Comparison of ENCODE assay signal across 1 cellular context in the genomic region with DNA sequence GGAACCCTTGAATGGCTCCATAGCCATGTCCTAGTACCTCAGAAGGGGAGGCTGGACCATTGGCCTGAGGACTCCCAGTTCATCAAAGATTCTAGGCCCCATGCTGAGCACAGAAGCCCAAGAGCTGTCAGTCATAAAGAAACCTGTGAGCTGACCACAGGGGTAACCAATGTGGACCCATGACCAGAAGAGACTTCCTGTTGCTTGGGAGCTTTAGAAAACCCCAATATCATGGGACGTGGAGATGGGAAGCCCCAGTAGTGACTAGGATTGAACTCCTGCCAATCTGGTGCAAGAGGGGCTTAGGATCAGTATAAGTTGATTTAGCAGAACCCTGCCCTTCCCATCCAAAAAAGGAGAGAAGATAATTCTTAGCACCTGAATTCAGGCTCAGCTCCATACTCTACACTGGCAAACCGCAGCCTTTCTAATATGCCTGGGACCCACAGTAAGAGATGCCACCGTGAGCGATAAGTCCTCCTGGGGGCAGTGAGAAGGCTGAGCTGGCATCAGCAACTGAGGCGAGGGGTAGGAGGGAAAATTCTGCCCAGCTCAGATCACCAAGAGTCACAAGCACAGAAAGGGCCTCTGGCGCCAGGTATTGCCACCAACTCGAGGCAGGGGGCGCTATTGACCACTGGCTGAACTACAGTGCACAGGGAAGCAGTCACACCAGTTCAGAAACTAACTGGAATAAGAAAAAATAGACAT.
TF ChIP-seq lines count a peak whose summit lies in the region.

No MANE protein-coding gene starts in this region.

TF ChIP-seq in GM23338, 12 proteins besides CTCF, POLR2A, EP300 and RAD21 (continued from another document):
- TF ChIP-seq, protein P1, sequence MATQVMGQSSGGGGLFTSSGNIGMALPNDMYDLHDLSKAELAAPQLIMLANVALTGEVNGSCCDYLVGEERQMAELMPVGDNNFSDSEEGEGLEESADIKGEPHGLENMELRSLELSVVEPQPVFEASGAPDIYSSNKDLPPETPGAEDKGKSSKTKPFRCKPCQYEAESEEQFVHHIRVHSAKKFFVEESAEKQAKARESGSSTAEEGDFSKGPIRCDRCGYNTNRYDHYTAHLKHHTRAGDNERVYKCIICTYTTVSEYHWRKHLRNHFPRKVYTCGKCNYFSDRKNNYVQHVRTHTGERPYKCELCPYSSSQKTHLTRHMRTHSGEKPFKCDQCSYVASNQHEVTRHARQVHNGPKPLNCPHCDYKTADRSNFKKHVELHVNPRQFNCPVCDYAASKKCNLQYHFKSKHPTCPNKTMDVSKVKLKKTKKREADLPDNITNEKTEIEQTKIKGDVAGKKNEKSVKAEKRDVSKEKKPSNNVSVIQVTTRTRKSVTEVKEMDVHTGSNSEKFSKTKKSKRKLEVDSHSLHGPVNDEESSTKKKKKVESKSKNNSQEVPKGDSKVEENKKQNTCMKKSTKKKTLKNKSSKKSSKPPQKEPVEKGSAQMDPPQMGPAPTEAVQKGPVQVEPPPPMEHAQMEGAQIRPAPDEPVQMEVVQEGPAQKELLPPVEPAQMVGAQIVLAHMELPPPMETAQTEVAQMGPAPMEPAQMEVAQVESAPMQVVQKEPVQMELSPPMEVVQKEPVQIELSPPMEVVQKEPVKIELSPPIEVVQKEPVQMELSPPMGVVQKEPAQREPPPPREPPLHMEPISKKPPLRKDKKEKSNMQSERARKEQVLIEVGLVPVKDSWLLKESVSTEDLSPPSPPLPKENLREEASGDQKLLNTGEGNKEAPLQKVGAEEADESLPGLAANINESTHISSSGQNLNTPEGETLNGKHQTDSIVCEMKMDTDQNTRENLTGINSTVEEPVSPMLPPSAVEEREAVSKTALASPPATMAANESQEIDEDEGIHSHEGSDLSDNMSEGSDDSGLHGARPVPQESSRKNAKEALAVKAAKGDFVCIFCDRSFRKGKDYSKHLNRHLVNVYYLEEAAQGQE (IDR thresholded peaks at IDR 0.05; ENCODE audit: unreplicated experiment), result no peak
- TF ChIP-seq EZH2 (IDR thresholded peaks at IDR 0.05; ENCODE audit: low read depth, unreplicated experiment) (no peak), POLR2AphosphoS5 (IDR thresholded peaks at IDR 0.05; ENCODE audit: low read depth) (no peak)
